ENCODE assay signal across 2 cellular contexts in genomic region chr11:75413864-75414263, GRCh38.
TF ChIP-seq lines count a peak whose summit lies in the region.

No MANE protein-coding gene starts in this region.

TF ChIP-seq in HCT116, 20 proteins besides CTCF, POLR2A, EP300 and RAD21 (continued from another document):
- TF ChIP-seq TCF7L2 (IDR thresholded peaks at IDR 0.05; ENCODE audit: borderline replicate concordance, extremely low read depth, insufficient read depth, insufficient read length) (no peak), ELF1 (IDR thresholded peaks at IDR 0.05; ENCODE audit: borderline replicate concordance, low read depth) (no peak), FOSL1 (IDR thresholded peaks at IDR 0.05; ENCODE audit: low read depth) (no peak), EZH2phosphoT487 (IDR thresholded peaks at IDR 0.05; ENCODE audit: borderline replicate concordance) (no peak), CBX3 (IDR thresholded peaks at IDR 0.05; ENCODE audit: low read depth) (no peak), ZNF274 (IDR thresholded peaks at IDR 0.05; ENCODE audit: low read depth, low read length) (no peak), SIN3A (IDR thresholded peaks at IDR 0.05; ENCODE audit: low read depth) (no peak), ZFX (IDR thresholded peaks at IDR 0.05) (no peak), CEBPB (IDR thresholded peaks at IDR 0.05; ENCODE audit: low read depth) (no peak), JUND (IDR thresholded peaks at IDR 0.05) (no peak), EZH2 (IDR thresholded peaks at IDR 0.05) (no peak), EGR1 (IDR thresholded peaks at IDR 0.05; ENCODE audit: low read depth) (no peak), YY1 (IDR thresholded peaks at IDR 0.05; ENCODE audit: extremely low read depth, insufficient replicate concordance, low read depth, low read length) (no peak)
- TF ChIP-seq, protein P1, sequence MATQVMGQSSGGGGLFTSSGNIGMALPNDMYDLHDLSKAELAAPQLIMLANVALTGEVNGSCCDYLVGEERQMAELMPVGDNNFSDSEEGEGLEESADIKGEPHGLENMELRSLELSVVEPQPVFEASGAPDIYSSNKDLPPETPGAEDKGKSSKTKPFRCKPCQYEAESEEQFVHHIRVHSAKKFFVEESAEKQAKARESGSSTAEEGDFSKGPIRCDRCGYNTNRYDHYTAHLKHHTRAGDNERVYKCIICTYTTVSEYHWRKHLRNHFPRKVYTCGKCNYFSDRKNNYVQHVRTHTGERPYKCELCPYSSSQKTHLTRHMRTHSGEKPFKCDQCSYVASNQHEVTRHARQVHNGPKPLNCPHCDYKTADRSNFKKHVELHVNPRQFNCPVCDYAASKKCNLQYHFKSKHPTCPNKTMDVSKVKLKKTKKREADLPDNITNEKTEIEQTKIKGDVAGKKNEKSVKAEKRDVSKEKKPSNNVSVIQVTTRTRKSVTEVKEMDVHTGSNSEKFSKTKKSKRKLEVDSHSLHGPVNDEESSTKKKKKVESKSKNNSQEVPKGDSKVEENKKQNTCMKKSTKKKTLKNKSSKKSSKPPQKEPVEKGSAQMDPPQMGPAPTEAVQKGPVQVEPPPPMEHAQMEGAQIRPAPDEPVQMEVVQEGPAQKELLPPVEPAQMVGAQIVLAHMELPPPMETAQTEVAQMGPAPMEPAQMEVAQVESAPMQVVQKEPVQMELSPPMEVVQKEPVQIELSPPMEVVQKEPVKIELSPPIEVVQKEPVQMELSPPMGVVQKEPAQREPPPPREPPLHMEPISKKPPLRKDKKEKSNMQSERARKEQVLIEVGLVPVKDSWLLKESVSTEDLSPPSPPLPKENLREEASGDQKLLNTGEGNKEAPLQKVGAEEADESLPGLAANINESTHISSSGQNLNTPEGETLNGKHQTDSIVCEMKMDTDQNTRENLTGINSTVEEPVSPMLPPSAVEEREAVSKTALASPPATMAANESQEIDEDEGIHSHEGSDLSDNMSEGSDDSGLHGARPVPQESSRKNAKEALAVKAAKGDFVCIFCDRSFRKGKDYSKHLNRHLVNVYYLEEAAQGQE (IDR thresholded peaks at IDR 0.05; ENCODE audit: low read depth) = no peak
- TF ChIP-seq, protein P2, sequence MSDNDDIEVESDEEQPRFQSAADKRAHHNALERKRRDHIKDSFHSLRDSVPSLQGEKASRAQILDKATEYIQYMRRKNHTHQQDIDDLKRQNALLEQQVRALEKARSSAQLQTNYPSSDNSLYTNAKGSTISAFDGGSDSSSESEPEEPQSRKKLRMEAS (IDR thresholded peaks at IDR 0.05) = no peak
- TF ChIP-seq, protein P3, sequence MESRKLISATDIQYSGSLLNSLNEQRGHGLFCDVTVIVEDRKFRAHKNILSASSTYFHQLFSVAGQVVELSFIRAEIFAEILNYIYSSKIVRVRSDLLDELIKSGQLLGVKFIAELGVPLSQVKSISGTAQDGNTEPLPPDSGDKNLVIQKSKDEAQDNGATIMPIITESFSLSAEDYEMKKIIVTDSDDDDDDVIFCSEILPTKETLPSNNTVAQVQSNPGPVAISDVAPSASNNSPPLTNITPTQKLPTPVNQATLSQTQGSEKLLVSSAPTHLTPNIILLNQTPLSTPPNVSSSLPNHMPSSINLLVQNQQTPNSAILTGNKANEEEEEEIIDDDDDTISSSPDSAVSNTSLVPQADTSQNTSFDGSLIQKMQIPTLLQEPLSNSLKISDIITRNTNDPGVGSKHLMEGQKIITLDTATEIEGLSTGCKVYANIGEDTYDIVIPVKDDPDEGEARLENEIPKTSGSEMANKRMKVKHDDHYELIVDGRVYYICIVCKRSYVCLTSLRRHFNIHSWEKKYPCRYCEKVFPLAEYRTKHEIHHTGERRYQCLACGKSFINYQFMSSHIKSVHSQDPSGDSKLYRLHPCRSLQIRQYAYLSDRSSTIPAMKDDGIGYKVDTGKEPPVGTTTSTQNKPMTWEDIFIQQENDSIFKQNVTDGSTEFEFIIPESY (IDR thresholded peaks at IDR 0.05; ENCODE audit: extremely low read depth, insufficient replicate concordance, low read length) = no peak
- TF ChIP-seq, protein P4, sequence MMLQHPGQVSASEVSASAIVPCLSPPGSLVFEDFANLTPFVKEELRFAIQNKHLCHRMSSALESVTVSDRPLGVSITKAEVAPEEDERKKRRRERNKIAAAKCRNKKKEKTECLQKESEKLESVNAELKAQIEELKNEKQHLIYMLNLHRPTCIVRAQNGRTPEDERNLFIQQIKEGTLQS (IDR thresholded peaks at IDR 0.05) = no peak

TF ChIP-seq in GM12878, 131 proteins besides CTCF, POLR2A, EP300 and RAD21:
- no peak for TF ChIP-seq NR2C2 (IDR thresholded peaks at IDR 0.05; ENCODE audit: borderline replicate concordance, control insufficient read depth, insufficient read length, low read depth)
- TF ChIP-seq NFXL1 (IDR thresholded peaks at IDR 0.05; ENCODE audit: borderline replicate concordance) = no peak
- TF ChIP-seq USF1 (IDR thresholded peaks at IDR 0.05; ENCODE audit: borderline replicate concordance, extremely low read length, insufficient read depth, low read depth, low read length) = no peak
- no peak for TF ChIP-seq MEF2B (IDR thresholded peaks at IDR 0.05; ENCODE audit: partially characterized antibody, poor library complexity, severe bottlenecking)
- no peak for TF ChIP-seq SUPT20H (IDR thresholded peaks at IDR 0.05; ENCODE audit: borderline replicate concordance, control insufficient read depth, low read depth, low read length)
- TF ChIP-seq IKZF1 (conservative IDR thresholded peaks at IDR 0.05) = no peak
- TF ChIP-seq ZNF622 (IDR thresholded peaks at IDR 0.05) = no peak
- TF ChIP-seq DPF2 (IDR thresholded peaks at IDR 0.05) = no peak
- TF ChIP-seq RELB (IDR thresholded peaks at IDR 0.05; ENCODE audit: low read depth) = no peak
